17 cellular contexts compared by ENCODE assay signal in genomic region chr1:24276791-24277190, GRCh38. TPM values are rescaled to one million over a fixed set of nuclear protein-coding genes. Genes with fewer than 3 reads are reported as not detected.
DNase-seq lines count a peak whose midpoint lies in the region; ATAC-seq and TF ChIP-seq lines count a peak whose summit lies in the region.
"Had no signal": no experiment of that assay in that cellular context is flagged by ENCODE, and none has a peak within 500 bp of the region (broad histone marks: within the 10 kb centered on the region; RNA-seq: fewer than 3 reads in every experiment).

No MANE protein-coding gene starts in this region.

- H3K79me2 ChIP-seq in PC-3 (ENCODE audit: low read length), result no peaks in the 10 kb centered on the region

- H3K9ac ChIP-seq in PC-3 (ENCODE audit: low read length), result no peak overlapping the region

- H3K4me1 ChIP-seq in PC-3 (ENCODE audit: insufficient read depth, low read length) (peaks cover 24% of the 10 kb centered on the region), sigmoid colon (no peaks in the 10 kb centered on the region)

- intact Hi-C loops in Right ventricle myocardium superior (cut with DNase I) (no loop called here), cardiac septum (cut with DNase I) (no loop called here), PC-3 (cut with micrococcal nuclease) (no loop called here), sigmoid colon (cut with DNase I) (no loop called here)

- no peaks in the 10 kb centered on the region for H3K9me3 ChIP-seq in PC-3 (ENCODE audit: low read length)
- H3K9me3 ChIP-seq in sigmoid colon, result no peaks in the 10 kb centered on the region
- H3K9me3 ChIP-seq in WERI-Rb-1 (ENCODE audit: severe bottlenecking), result peaks cover 5% of the 10 kb centered on the region
- H3K9me3 ChIP-seq: SJSA1 had no signal

- no peaks in the 10 kb centered on the region for H3F3A ChIP-seq in PC-3 (ENCODE audit: low read length, unreplicated experiment)

- H3K9me2 ChIP-seq in PC-3 (replicated peaks; ENCODE audit: low read length), result no peaks in the 10 kb centered on the region

- H3K27ac ChIP-seq in PC-3 (ENCODE audit: low read length) (peak overlapping the region; percentile 20), sigmoid colon (no peak overlapping the region), WERI-Rb-1 (no peak overlapping the region)
- H3K27ac ChIP-seq: SJSA1 had no signal

- CTCF ChIA-PET in PC-3 (lab: Charles Lee), result no interaction called here

- POLR2A ChIA-PET in PC-3 (lab: Charles Lee; ENCODE audit: unreplicated experiment), result interaction anchor here (0.5 to 0.6 kb wide), 2 partner anchors 9 to 10 kb away, joined by 3 read pairs; no protein-coding TSS in a partner anchor

- TF ChIP-seq CTCF in PC-3 (conservative IDR thresholded peaks at IDR 0.05; ENCODE audit: low read depth, low read length) (no peak), epithelial cell of esophagus (IDR thresholded peaks at IDR 0.05; ENCODE audit: insufficient read depth, low read depth, low read length, missing control alignments) (no peak), sigmoid colon (IDR thresholded peaks at IDR 0.05) (no peak), WERI-Rb-1 (IDR thresholded peaks at IDR 0.05; ENCODE audit: low read depth, low read length) (no peak)

- no peak for TF ChIP-seq POLR2A in sigmoid colon (IDR thresholded peaks at IDR 0.05)

- DNase-seq in Right ventricle myocardium superior (no peak), cardiac septum (ENCODE audit: low spot score) (no peak), PC-3 (peak; percentile 55), epithelial cell of esophagus (ENCODE audit: low read depth) (peak; percentile 38), sigmoid colon (peak; percentile 8), WERI-Rb-1 (no peak)
- DNase-seq: AML-193, GOT3, Karpas-422, NCI-H1417, NCI-H1930, NCI-H2171 treated with DMSO at 0.1 percent for 48 hours, NCI-H510A had no signal

- no peak overlapping the region for H2AFZ ChIP-seq in PC-3 (ENCODE audit: low read length)

- no peaks in the 10 kb centered on the region for H4K20me1 ChIP-seq in PC-3 (ENCODE audit: low read length)

- H3K4me3 ChIP-seq in PC-3 (ENCODE audit: low read length), result no peak overlapping the region
- no peak overlapping the region for H3K4me3 ChIP-seq in epithelial cell of esophagus (ENCODE audit: low read length)
- H3K4me3 ChIP-seq in sigmoid colon, result no peak overlapping the region
- H3K4me3 ChIP-seq in WERI-Rb-1 (ENCODE audit: low read depth, low read length), result no peak overlapping the region
- H3K4me3 ChIP-seq: SJSA1 had no signal

- TF ChIP-seq EP300 in sigmoid colon (IDR thresholded peaks at IDR 0.05), result no peak

- no peak overlapping the region for H3K4me2 ChIP-seq in PC-3 (ENCODE audit: low read length)

- no TSS peak for BruUV-seq in PC-3 (replicated peaks; lab: Mats Ljungman, UMichigan)

- ATAC-seq in Right ventricle myocardium superior (ENCODE audit: poor library complexity), result peak; percentile 70
- ATAC-seq in PC-3, result no peak
- no peak for ATAC-seq in GM21723 (IDR thresholded peaks at IDR 0.05; ENCODE audit: unreplicated experiment)
- no peak for ATAC-seq in HG02571 (IDR thresholded peaks at IDR 0.05; ENCODE audit: unreplicated experiment)

- 39 to 64% methylated on average over 6 of the region's 6 CpGs for WGBS in sigmoid colon, 2 donors

- H3K36me3 ChIP-seq in PC-3 (ENCODE audit: low read depth, low read length) (no peaks in the 10 kb centered on the region), sigmoid colon (no peaks in the 10 kb centered on the region), WERI-Rb-1 (no peaks in the 10 kb centered on the region)
- H3K36me3 ChIP-seq: SJSA1 had no signal

- H3K27me3 ChIP-seq in PC-3 (ENCODE audit: low read length) (no peaks in the 10 kb centered on the region), sigmoid colon (peaks cover 0 to 3% (median 0%) of the 10 kb centered on the region in 3 donors), WERI-Rb-1 (ENCODE audit: insufficient read depth, low read depth, severe bottlenecking) (no peaks in the 10 kb centered on the region)
- H3K27me3 ChIP-seq: SJSA1 had no signal

RNA-seq across cellular contexts. Expression of gene GRHL3, which starts 42.4 kb away (rescaled TPM):
- total RNA-seq in Right ventricle myocardium superior (not detected), cardiac septum (not detected), PC-3 (2014; rRNA removed) (3.5 and 7.8 TPM in 2 replicates), sigmoid colon (not detected)
- polyA plus RNA-seq in sigmoid colon, result under 1 TPM in 2 of 3 donors, not detected in 1; 0.23 to 0.63 TPM
- total RNA-seq: RPMI7951, SJSA1 had no signal

Comparison
In these comparisons a context has a peak if more than half of its experiments do, and no peak if none do; other contexts are left out.
1. DNase-seq: peak in PC-3 (single experiment), epithelial cell of esophagus (single experiment) and sigmoid colon (single experiment); none in Right ventricle myocardium superior (single experiment), cardiac septum (single experiment) and WERI-Rb-1 (single experiment).